Comparison of ENCODE assay signal across 8 cellular contexts in the genomic region with DNA sequence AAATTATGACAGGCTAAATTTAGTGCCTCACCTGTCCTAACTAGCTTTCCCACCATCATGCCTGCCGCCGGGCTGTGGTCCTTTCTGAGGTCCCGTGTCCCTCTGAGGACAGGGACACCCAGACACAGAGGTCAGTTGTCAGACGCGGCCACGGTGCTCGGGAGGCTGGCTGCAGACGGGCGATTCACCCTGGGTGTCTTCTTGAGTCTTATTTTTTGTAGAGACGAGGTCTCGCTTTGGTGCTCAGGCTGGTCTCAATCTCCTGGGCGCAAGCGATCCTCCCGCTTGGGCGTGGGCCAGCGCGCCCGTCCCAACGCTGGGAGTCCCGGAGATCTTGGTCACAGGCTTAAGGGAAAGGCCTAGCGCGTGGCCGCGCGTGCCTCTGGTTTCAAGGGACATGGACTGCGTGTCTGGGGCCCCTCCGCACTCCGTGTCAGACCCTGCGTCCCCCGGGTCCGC. TPM values are rescaled to one million over a fixed set of nuclear protein-coding genes. Genes with fewer than 3 reads are reported as not detected.
DNase-seq lines count a peak whose midpoint lies in the region; ATAC-seq and TF ChIP-seq lines count a peak whose summit lies in the region.

No MANE protein-coding gene starts in this region.

- intact Hi-C loops in body of pancreas (cut with DNase I): no loop called here

- H3K9me3 ChIP-seq in body of pancreas: no peaks in the 10 kb centered on the region
- H3K9me3 ChIP-seq in suprapubic skin: no peaks in the 10 kb centered on the region

- ATAC-seq in body of pancreas: peak; percentile 18
- ATAC-seq in left lobe of liver: peak; percentile 62

- peak overlapping the region; percentile 67 for H3K4me3 ChIP-seq in Jurkat, Clone E6-1 (ENCODE audit: low read length)
- H3K4me3 ChIP-seq in body of pancreas: peak overlapping the region in 1 of 2 donors; percentile 66
- peak overlapping the region; percentile 80 for H3K4me3 ChIP-seq in suprapubic skin

- TF ChIP-seq POLR2A in body of pancreas (IDR thresholded peaks at IDR 0.05) (no peak), suprapubic skin (IDR thresholded peaks at IDR 0.05) (no peak)

- no peak for TF ChIP-seq EP300 in suprapubic skin (IDR thresholded peaks at IDR 0.05)

- no peaks in the 10 kb centered on the region for H3K27me3 ChIP-seq in body of pancreas
- no peaks in the 10 kb centered on the region for H3K27me3 ChIP-seq in suprapubic skin

- H3K4me1 ChIP-seq in body of pancreas: peaks cover 47% of the 10 kb centered on the region
- H3K4me1 ChIP-seq in suprapubic skin: peaks cover 39% of the 10 kb centered on the region

- H3K27ac ChIP-seq in body of pancreas (peak overlapping the region; percentile 83 to 94 (median 90)), suprapubic skin (peak overlapping the region; percentile 92)

- H3K36me3 ChIP-seq in body of pancreas (replicated peaks in 1 of 2; ENCODE audit: insufficient read depth in 1 of 2, low read depth in 2 of 2): no peaks in the 10 kb centered on the region
- no peaks in the 10 kb centered on the region for H3K36me3 ChIP-seq in suprapubic skin

- WGBS in body of pancreas, 2 donors: 10 to 20% methylated on average over 3 to 31 of the region's 31 CpGs
- WGBS in suprapubic skin: 10% methylated on average over 14 of the region's 31 CpGs

- DNase-seq in CD1c-positive myeloid dendritic cell (ENCODE audit: extremely low spot score) (peak; percentile 20), body of pancreas (peak; percentile 26 to 55 (median 46)), left lobe of liver (ENCODE audit: low spot score) (peak; percentile 67), suprapubic skin (ENCODE audit: low spot score in 2 of 2) (peak in 1 of 2 donors; percentile 78), OCI-M2 (lab: John Stamatoyannopoulos, UW; ENCODE audit: unreplicated experiment) (no peak), amniotic stem cell (lab: John Stamatoyannopoulos, UW) (no peak), middle frontal gyrus (ENCODE audit: extremely low spot score, low spot score) (no peak)
- DNase-seq in Jurkat, Clone E6-1 (ENCODE audit: low read depth, low spot score): no peak

- TF ChIP-seq CTCF in body of pancreas (IDR thresholded peaks at IDR 0.05): no peak
- TF ChIP-seq CTCF in suprapubic skin (IDR thresholded peaks at IDR 0.05): no peak

RNA-seq across cellular contexts. Expression of gene RAB11FIP3, which starts 0.8 kb away (rescaled TPM):
- polyA plus RNA-seq in Jurkat, Clone E6-1 (2012; ENCODE audit: insufficient read depth, insufficient read length): 32.0 TPM
- total RNA-seq in body of pancreas (100 to 1,000 TPM in 1 of 2 donors, 10 to 100 TPM in 1; 50.1 to 122 TPM), left lobe of liver (24.1 TPM), suprapubic skin (10 to 100 TPM; 20.7 to 62.5 (median 29.1) TPM)

RNA-seq across cellular contexts. Expression of gene DECR2, which starts 23.0 kb away (rescaled TPM):
- 27.4 TPM for polyA plus RNA-seq in Jurkat, Clone E6-1 (2012; ENCODE audit: insufficient read depth, insufficient read length)
- total RNA-seq in body of pancreas: 10 to 100 TPM; 38.9 to 41.2 TPM
- total RNA-seq in left lobe of liver: 109 TPM
- total RNA-seq in suprapubic skin: 10 to 100 TPM in 3 of 4 donors, 1 to 10 TPM in 1; 9.1 to 23.4 (median 12.3) TPM

RNA-seq across cellular contexts. Expression of gene NME4, which starts 27.7 kb away (rescaled TPM):
- polyA plus RNA-seq in Jurkat, Clone E6-1 (2012; ENCODE audit: insufficient read depth, insufficient read length): 282 TPM
- 10 to 100 TPM; 20.2 to 33.0 TPM for total RNA-seq in body of pancreas
- total RNA-seq in left lobe of liver: 64.9 TPM
- total RNA-seq in suprapubic skin: 10 to 100 TPM; 25.3 to 29.9 (median 27.7) TPM

RNA-seq across cellular contexts. Expression of gene PGAP6, which starts 42.9 kb away (rescaled TPM):
- 56.7 TPM for polyA plus RNA-seq in Jurkat, Clone E6-1 (2012; ENCODE audit: insufficient read depth, insufficient read length)
- total RNA-seq in body of pancreas (100 to 1,000 TPM in 1 of 2 donors, 10 to 100 TPM in 1; 83.8 to 113 TPM), left lobe of liver (32.6 TPM), suprapubic skin (10 to 100 TPM; 12.6 to 19.3 (median 15.5) TPM)

RNA-seq across cellular contexts. Expression of gene MRPL28, which starts 54.3 kb away (rescaled TPM):
- polyA plus RNA-seq in Jurkat, Clone E6-1 (2012; ENCODE audit: insufficient read depth, insufficient read length): 141 TPM
- total RNA-seq in body of pancreas (10 to 100 TPM; 22.1 to 31.0 TPM), left lobe of liver (36.1 TPM), suprapubic skin (10 to 100 TPM; 40.9 to 66.7 (median 52.7) TPM)

Comparison
In these comparisons a context has a peak if more than half of its experiments do, and no peak if none do; other contexts are left out.
1. DNase-seq: peak in CD1c-positive myeloid dendritic cell (single experiment), body of pancreas (4 of 4) and left lobe of liver (single experiment); none in Jurkat, Clone E6-1 (single experiment), OCI-M2 (single experiment), amniotic stem cell (single experiment) and middle frontal gyrus (single experiment).